In genomic region chr1:220012259-220012658, GRCh38 we compare ENCODE assay signal across 13 cellular contexts. TPM values are rescaled to one million over a fixed set of nuclear protein-coding genes. Genes with fewer than 3 reads are reported as not detected.
DNase-seq lines count a peak whose midpoint lies in the region; ATAC-seq, FAIRE-seq and TF ChIP-seq lines count a peak whose summit lies in the region.
"Had no signal": no experiment of that assay in that cellular context is flagged by ENCODE, and none has a peak within 500 bp of the region (broad histone marks: within the 10 kb centered on the region; RNA-seq: fewer than 3 reads in every experiment).

No MANE protein-coding gene starts in this region.

- no peak overlapping the region for H3K4me3 Mint-ChIP-seq in H9
- H3K4me3 Mint-ChIP-seq in CD4-positive, alpha-beta memory T cell, result no peak overlapping the region
- H3K4me3 Mint-ChIP-seq: CD4-positive, alpha-beta T cell had no signal

- ATAC-seq in GM18873 (IDR thresholded peaks at IDR 0.05; ENCODE audit: low FRiP score, unreplicated experiment) (no peak), GM21360 (IDR thresholded peaks at IDR 0.05; ENCODE audit: unreplicated experiment) (no peak)
- ATAC-seq: activated naive CD4-positive, alpha-beta T cell treated with anti-CD3 and anti-CD28 coated beads, Interleukin-2, amount 50 U/mL, for 72 hours had no signal

- H3K4me1 ChIP-seq in H9 (ENCODE audit: insufficient read depth, low read length), result no peaks in the 10 kb centered on the region
- H3K4me1 ChIP-seq in CD4-positive, alpha-beta memory T cell (ENCODE audit: insufficient read depth, low read length), result no peaks in the 10 kb centered on the region

- no peaks in the 10 kb centered on the region for H3K23me2 ChIP-seq in H9 (ENCODE audit: insufficient read length, low read depth, low read length, poor library complexity, severe bottlenecking)

- no peaks in the 10 kb centered on the region for H3K4me1 Mint-ChIP-seq in H9
- H3K4me1 Mint-ChIP-seq in CD4-positive, alpha-beta memory T cell, result peaks cover 0 to 13% (median 7%) of the 10 kb centered on the region in 4 donors

- H3K27ac Mint-ChIP-seq in H9, result no peak overlapping the region
- peak overlapping the region in 1 of 7 donors; percentile 51 for H3K27ac Mint-ChIP-seq in CD4-positive, alpha-beta memory T cell
- H3K27ac Mint-ChIP-seq: CD4-positive, alpha-beta T cell had no signal

- no peak overlapping the region for H3K56ac ChIP-seq in H9 (ENCODE audit: insufficient read length, low read depth, low read length)

- H2BK5ac ChIP-seq in H9 (ENCODE audit: insufficient read length, low read length), result no peak overlapping the region

- H2BK120ac ChIP-seq in H9 (ENCODE audit: low read depth, low read length, poor library complexity, severe bottlenecking), result no peak overlapping the region

- H3T11ph ChIP-seq in H9 (ENCODE audit: low read length), result no peak overlapping the region

- H3K27me3 ChIP-seq in H9 (ENCODE audit: insufficient read depth, low read length), result no peaks in the 10 kb centered on the region
- no peaks in the 10 kb centered on the region for H3K27me3 ChIP-seq in CD4-positive, alpha-beta memory T cell (ENCODE audit: insufficient read depth, low read length)

- no CpG with 5 or more reads among the region's 3 CpGs for WGBS in H9 (ENCODE audit: extremely low coverage, insufficient read length, low lambda C conversion rate)

- POLR2A ChIA-PET in CD4-positive, alpha-beta memory T cell (lab: Charles Lee; ENCODE audit: partially characterized antibody), result no interaction called here

- in situ Hi-C loops in ACHN (cut with HindIII; ENCODE audit: low pct_ligation_motif_present, low pct_unique_long_range_greater_than_20kb, low sequenced_read_pairs), result no loop called here
- in situ Hi-C loops in astrocyte of the spinal cord (cut with HindIII; ENCODE audit: low sequenced_read_pairs), result no loop called here

- FAIRE-seq in islet of Langerhans (lab: Jason Lieb, UNC), result peak; percentile 27

- H3K4ac ChIP-seq in H9 (ENCODE audit: low read depth, low read length), result no peak overlapping the region

- H3K23ac ChIP-seq in H9 (ENCODE audit: insufficient read length, low read depth, low read length), result no peak overlapping the region

- H3K27me3 Mint-ChIP-seq in H9 (ENCODE audit: low read depth), result no peaks in the 10 kb centered on the region
- no peaks in the 10 kb centered on the region for H3K27me3 Mint-ChIP-seq in CD4-positive, alpha-beta memory T cell
- H3K27me3 Mint-ChIP-seq: CD4-positive, alpha-beta T cell had no signal

- CTCF ChIA-PET in CD4-positive, alpha-beta memory T cell (lab: Charles Lee; ENCODE audit: partially characterized antibody), result interaction anchor here (1.7 kb wide), 1 partner anchor 15 kb away, joined by 3 read pairs; no protein-coding TSS in a partner anchor

- no peaks in the 10 kb centered on the region for H3K79me1 ChIP-seq in H9 (ENCODE audit: insufficient read depth, low read depth, low read length, poor library complexity, severe bottlenecking)

- H4K91ac ChIP-seq in H9 (ENCODE audit: insufficient read length, low read depth, low read length), result no peak overlapping the region

- no peak overlapping the region for H2AK5ac ChIP-seq in H9 (ENCODE audit: insufficient read length, low read length)

- TF ChIP-seq CTCF in H9 (conservative IDR thresholded peaks at IDR 0.05) (peak; percentile 24; the same call in 1 of the 3 replicates), astrocyte of the spinal cord (IDR thresholded peaks at IDR 0.05; ENCODE audit: low read depth, low read length) (no peak)

- no peak overlapping the region for H4K5ac ChIP-seq in H9 (ENCODE audit: insufficient read length, low read depth, low read length)

- intact Hi-C loops in CD4-positive, alpha-beta memory T cell (cut with micrococcal nuclease), result no loop called here

- H3K14ac ChIP-seq in H9 (ENCODE audit: insufficient read depth, low read length), result no peak overlapping the region

- H3K9me3 ChIP-seq in H9 (ENCODE audit: control insufficient read depth, low read depth, low read length), result no peaks in the 10 kb centered on the region
- no peaks in the 10 kb centered on the region for H3K9me3 ChIP-seq in CD4-positive, alpha-beta memory T cell (ENCODE audit: control insufficient read depth in 1 of 2, low read length in 2 of 2)

- DNase-seq in ACHN, result peak; percentile 9
- DNase-seq in H9, result no peak
- peak; percentile 19 for DNase-seq in astrocyte of the spinal cord (ENCODE audit: low read depth, low spot score)
- DNase-seq in CD4-positive, alpha-beta memory T cell, result no peak
- DNase-seq in GOT3 (lab: John Stamatoyannopoulos, UW), result no peak
- DNase-seq: activated CD4-positive, alpha-beta T cell treated with anti-CD3 and anti-CD28 coated beads, Interleukin-2, amount 50 U/mL, for 4 hours; CD4-positive, alpha-beta T cell; H7; NCI-H2029 treated with DMSO at 0.1 percent for 48 hours had no signal

- H4K20me1 ChIP-seq in H9 (ENCODE audit: control insufficient read depth, insufficient read depth, insufficient read length), result no peaks in the 10 kb centered on the region

- H3K36me3 ChIP-seq in CD4-positive, alpha-beta memory T cell (ENCODE audit: insufficient read depth, low read length), result peaks cover 42% of the 10 kb centered on the region

- no peak overlapping the region for H2BK15ac ChIP-seq in H9 (ENCODE audit: low read depth, low read length)

- no peak overlapping the region for H3K4me3 ChIP-seq in astrocyte of the spinal cord (ENCODE audit: low read depth, low read length)
- no peak overlapping the region for H3K4me3 ChIP-seq in CD4-positive, alpha-beta memory T cell (ENCODE audit: low read length in 2 of 2)

- H3K4me2 ChIP-seq in H9 (ENCODE audit: insufficient read depth, insufficient read length, low read length), result no peak overlapping the region

- no peak overlapping the region for H3K27ac ChIP-seq in H9 (ENCODE audit: insufficient read length, low read depth, low read length)
- H3K27ac ChIP-seq in CD4-positive, alpha-beta memory T cell (ENCODE audit: low read depth, low read length), result no peak overlapping the region

- no peak overlapping the region for H2BK12ac ChIP-seq in H9 (ENCODE audit: insufficient read length, low read depth, low read length)

- H3K36me3 Mint-ChIP-seq in H9 (ENCODE audit: insufficient read depth in 1 of 3, low read depth in 3 of 3), result peaks cover 12 to 57% (median 42%) of the 10 kb centered on the region in 3 experiments; a peak in 6 of 7 replicates
- peaks cover 53 to 75% of the 10 kb centered on the region in 2 donors for H3K36me3 Mint-ChIP-seq in CD4-positive, alpha-beta memory T cell

- H3K9me3 Mint-ChIP-seq in H9, result no peaks in the 10 kb centered on the region
- H3K9me3 Mint-ChIP-seq in CD4-positive, alpha-beta memory T cell, result no peaks in the 10 kb centered on the region
- H3K9me3 Mint-ChIP-seq: activated naive CD4-positive, alpha-beta T cell treated with anti-CD3 and anti-CD28 coated beads, Interleukin-2, amount 50 U/mL, for 72 hours; CD4-positive, alpha-beta T cell had no signal

- no peak overlapping the region for H4K8ac ChIP-seq in H9 (replicated peaks; ENCODE audit: insufficient read length, low read depth, low read length)

- H2BK20ac ChIP-seq in H9 (ENCODE audit: low read depth, low read length, poor library complexity, severe bottlenecking), result no peak overlapping the region

- H3K18ac ChIP-seq in H9 (ENCODE audit: insufficient read length, low read depth, low read length), result no peak overlapping the region

- no peaks in the 10 kb centered on the region for H3K79me2 ChIP-seq in H9 (ENCODE audit: insufficient read depth, low read length)

- no peak overlapping the region for H2AFZ ChIP-seq in H9 (ENCODE audit: low read length)

- H3K9ac ChIP-seq in H9 (ENCODE audit: extremely low read depth, insufficient read length, low read length), result no peak overlapping the region

RNA-seq across cellular contexts. Expression of gene EPRS1, which starts 34.0 kb away (rescaled TPM):
- total RNA-seq in H9 (2021), result 121 and 128 TPM in 2 replicates
- 100 to 1,000 TPM in 1 of 2 experiments, 10 to 100 TPM in 1; 98.7 to 116 TPM for total RNA-seq in CD4-positive, alpha-beta memory T cell
- 10 to 100 TPM; 30.5 to 59.8 TPM for polyA plus RNA-seq in CD4-positive, alpha-beta memory T cell

Comparison
In these comparisons a context has a peak if more than half of its experiments do, and no peak if none do; other contexts are left out.
1. DNase-seq: peak in ACHN (single experiment) and astrocyte of the spinal cord (single experiment); none in H9 (single experiment), CD4-positive, alpha-beta memory T cell (0 of 5) and GOT3 (single experiment).